Comparison of ENCODE assay signal across 25 cellular contexts in genomic region chr21:35543746-35544145, GRCh38.
"Had no signal": no experiment of that assay in that cellular context is flagged by ENCODE, and none has a peak within 500 bp of the region (broad histone marks: within the 10 kb centered on the region; RNA-seq: fewer than 3 reads in every experiment).

No MANE protein-coding gene starts in this region.

- H3K4me3 ChIP-seq: gastrocnemius medialis, lung, ovary, psoas muscle, sigmoid colon, stomach, thyroid gland, vagina had no signal

- FAIRE-seq: kidney had no signal

- H3K4me1 ChIP-seq: gastrocnemius medialis, psoas muscle, sigmoid colon, thyroid gland, vagina had no signal

- H3K9me3 ChIP-seq: gastrocnemius medialis, ovary, psoas muscle, sigmoid colon, stomach, thyroid gland, vagina had no signal

- H3K36me3 ChIP-seq: gastrocnemius medialis, ovary, sigmoid colon, stomach, thyroid gland, vagina had no signal

- ATAC-seq: esophagus mucosa; gastrocnemius medialis; left lobe of liver; natural killer cell; psoas muscle; right cardiac atrium; stimulated activated effector memory CD8-positive, alpha-beta T cell treated with anti-CD3 and anti-CD28 coated beads, Interleukin-12 subunit alpha, Interleukin-12 subunit beta, amount 100 ng/mL, for 72 hours had no signal

- H3K27ac ChIP-seq: epithelial cell of prostate, gastrocnemius medialis, ovary, psoas muscle, sigmoid colon, stomach, thyroid gland, vagina had no signal

- H3K27me3 ChIP-seq: gastrocnemius medialis, ovary, sigmoid colon, stomach, thyroid gland, vagina had no signal

- DNase-seq: effector CD8-positive, alpha-beta T cell; endodermal cell; foreskin fibroblast; gastrocnemius medialis; head of caudate nucleus; kidney; natural killer cell; occipital lobe; ovary; posterior cingulate gyrus; psoas muscle; right cardiac atrium; sigmoid colon; stimulated activated CD4-positive, alpha-beta T cell treated with anti-CD3 and anti-CD28 coated beads, Interleukin-2, amount 100 ng/mL, for 24 hours; stimulated activated CD4-positive, alpha-beta T cell treated with anti-CD3 and anti-CD28 coated beads, Interleukin-4, amount 100 ng/mL, for 24 hours; stimulated activated naive CD4-positive, alpha-beta T cell treated with Interleukin-2 at 50 U/mL for 16 hours; stomach; thyroid gland; trophoblast cell had no signal
